13 cellular contexts compared by ENCODE assay signal in the genomic region with DNA sequence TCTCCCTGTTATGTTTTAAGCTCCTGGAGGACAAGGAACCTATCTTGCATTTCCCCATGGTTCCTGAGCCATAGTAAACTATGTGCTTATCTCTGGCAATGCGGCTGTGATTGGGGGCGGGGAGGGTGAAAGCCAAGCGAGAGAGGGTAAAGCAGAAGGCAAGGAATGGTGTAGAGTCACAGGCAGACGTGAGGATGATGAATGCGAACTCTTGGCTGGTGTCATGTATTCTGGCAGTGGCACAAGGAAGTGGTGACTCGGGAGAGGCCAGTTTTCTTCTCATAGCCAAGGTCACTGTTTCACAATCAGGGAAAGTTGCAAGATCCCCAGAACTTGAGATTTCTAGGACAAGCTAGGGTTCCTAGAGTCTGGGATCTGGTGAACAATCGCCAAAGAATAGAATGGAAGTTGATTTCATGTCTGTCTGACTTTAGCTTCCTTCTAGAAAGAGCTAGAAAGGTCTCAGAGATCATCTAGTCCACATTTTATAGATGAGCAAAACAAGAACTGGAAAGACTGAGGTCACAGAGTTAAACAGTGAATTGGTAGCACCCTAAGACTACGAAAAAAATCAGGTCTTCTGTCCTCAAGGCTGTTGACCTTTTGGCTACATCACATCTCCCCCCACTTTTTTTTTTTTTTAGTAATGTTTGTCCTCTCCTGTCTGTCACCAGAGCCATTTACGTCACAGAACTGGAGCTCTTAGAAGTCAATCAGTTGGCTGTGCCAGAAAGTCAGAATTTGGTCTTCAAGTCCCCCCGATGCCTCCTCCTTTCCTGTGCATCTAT.
A peak's percentile ranks its signal among the peaks of the same experiment; 100 is the strongest.
DNase-seq lines count a peak whose midpoint lies in the region; ATAC-seq and TF ChIP-seq lines count a peak whose summit lies in the region.
"Had no signal": no experiment of that assay in that cellular context is flagged by ENCODE, and none has a peak within 500 bp of the region (broad histone marks: within the 10 kb centered on the region; RNA-seq: fewer than 3 reads in every experiment).

No MANE protein-coding gene starts in this region.

- no peak overlapping the region for H3K4me3 Mint-ChIP-seq in glutamatergic neuron (ENCODE audit: unreplicated experiment)
- H3K4me3 Mint-ChIP-seq: activated CD4-positive, alpha-beta T cell treated with anti-CD3 and anti-CD28 coated beads, Interleukin-2, amount 10 ng/mL, durations not matched to agents 24 days and 14 days; nephron progenitor cell had no signal

- peaks cover 0 to 3% of the 10 kb centered on the region in 2 donors for H3K9me3 ChIP-seq in lung (ENCODE audit: control insufficient read depth in 2 of 2, insufficient read depth in 1 of 2, low read length in 1 of 2)
- no peaks in the 10 kb centered on the region for H3K9me3 ChIP-seq in upper lobe of right lung

- intact Hi-C loops in upper lobe of right lung (cut with DNase I), result no loop called here

- peak overlapping the region in 1 of 2 donors; percentile 84 for H3K27ac ChIP-seq in lung (ENCODE audit: low read depth in 1 of 2, low read length in 1 of 2)
- H3K27ac ChIP-seq in upper lobe of right lung, result no peak overlapping the region
- H3K27ac ChIP-seq in RWPE1, result no peak overlapping the region
- H3K27ac ChIP-seq: epithelial cell of prostate, KMS-11 had no signal

- DNase-seq in SKM-1 treated with dmso at 0.1 percent for 144 hours (lab: John Stamatoyannopoulos, UW; ENCODE audit: unreplicated experiment) (peak; percentile 33), SKM-1 (lab: John Stamatoyannopoulos, UW; ENCODE audit: unreplicated experiment) (no peak), fibroblast of pulmonary artery (ENCODE audit: low read depth) (peak; percentile 62), lung (ENCODE audit: low spot score) (no peak), upper lobe of right lung (no peak), glutamatergic neuron (no peak), RWPE1 (ENCODE audit: low spot score) (no peak)
- DNase-seq in activated effector memory CD4-positive, alpha-beta T cell treated with Interleukin-2 at 50 U/mL for 16 hours, result no peak
- DNase-seq: activated CD4-positive, alpha-beta T cell treated with anti-CD3 and anti-CD28 coated beads, Interleukin-2, amount 10 ng/mL, durations not matched to agents 24 days and 14 days; NCI-H2107; nephron progenitor cell had no signal

- H3K4me1 ChIP-seq in lung (ENCODE audit: control insufficient read depth in 2 of 2, insufficient read depth in 2 of 2, low read length in 2 of 2), result no peaks in the 10 kb centered on the region
- H3K4me1 ChIP-seq in upper lobe of right lung, result no peaks in the 10 kb centered on the region

- ATAC-seq in lung (ENCODE audit: insufficient read depth, low FRiP score), result peak; percentile 27
- peak; percentile 88 for ATAC-seq in upper lobe of right lung

- H3K27me3 Mint-ChIP-seq in glutamatergic neuron (ENCODE audit: unreplicated experiment), result peaks cover 2% of the 10 kb centered on the region

- no peaks in the 10 kb centered on the region for H3K36me3 ChIP-seq in lung (ENCODE audit: control insufficient read depth in 2 of 2, insufficient read depth in 2 of 2, low read length in 2 of 2)
- no peaks in the 10 kb centered on the region for H3K36me3 ChIP-seq in upper lobe of right lung

- CTCF ChIA-PET in RWPE1 (lab: Yijun Ruan, JAX), result interaction anchor here (0.5 to 0.7 kb wide), 4 partner anchors 57 to 143 kb away, joined by 3 to 4 read pairs (median 3); no protein-coding TSS in a partner anchor

- H3K4me3 ChIP-seq in fibroblast of pulmonary artery (replicated peaks; ENCODE audit: low read depth, low read length), result no peak overlapping the region
- H3K4me3 ChIP-seq in lung, result no peak overlapping the region
- H3K4me3 ChIP-seq in upper lobe of right lung, result no peak overlapping the region

- peaks cover 11% of the 10 kb centered on the region for H3K9me3 Mint-ChIP-seq in glutamatergic neuron (ENCODE audit: unreplicated experiment)
- H3K9me3 Mint-ChIP-seq: activated CD4-positive, alpha-beta T cell treated with anti-CD3 and anti-CD28 coated beads, Interleukin-2, amount 10 ng/mL, durations not matched to agents 24 days and 14 days had no signal

- no peaks in the 10 kb centered on the region for H3K36me3 Mint-ChIP-seq in glutamatergic neuron (ENCODE audit: unreplicated experiment)

- TF ChIP-seq CTCF in fibroblast of pulmonary artery (IDR thresholded peaks at IDR 0.05; ENCODE audit: low read length, missing control alignments) (no peak), lung (IDR thresholded peaks at IDR 0.05; ENCODE audit: control extremely low read depth, extremely low read depth) (no peak), upper lobe of right lung (IDR thresholded peaks at IDR 0.05) (no peak), glutamatergic neuron (IDR thresholded peaks at IDR 0.05; ENCODE audit: partially characterized antibody, unreplicated experiment) (no peak), RWPE1 (conservative IDR thresholded peaks at IDR 0.05; ENCODE audit: low read depth) (no peak)

- WGBS in lung, 2 donors, result 47 to 51% methylated on average over 10 of the region's 10 CpGs

- no peak overlapping the region for H3K27ac Mint-ChIP-seq in glutamatergic neuron (ENCODE audit: unreplicated experiment)
- H3K27ac Mint-ChIP-seq: activated CD4-positive, alpha-beta T cell treated with anti-CD3 and anti-CD28 coated beads, Interleukin-2, amount 10 ng/mL, durations not matched to agents 24 days and 14 days had no signal

- POLR2A ChIA-PET in RWPE1 (lab: Yijun Ruan, JAX; ENCODE audit: low non-redundant PET), result no interaction called here

- H3K27me3 ChIP-seq in lung (ENCODE audit: control insufficient read depth, insufficient read depth), result no peaks in the 10 kb centered on the region
- no peaks in the 10 kb centered on the region for H3K27me3 ChIP-seq in upper lobe of right lung

- peaks cover 7% of the 10 kb centered on the region for H3K4me1 Mint-ChIP-seq in glutamatergic neuron (ENCODE audit: low read depth, unreplicated experiment)
- H3K4me1 Mint-ChIP-seq: activated CD4-positive, alpha-beta T cell treated with anti-CD3 and anti-CD28 coated beads, Interleukin-2, amount 10 ng/mL, durations not matched to agents 24 days and 14 days had no signal

Comparison
In these comparisons a context has a peak if more than half of its experiments do, and no peak if none do; other contexts are left out.
1. DNase-seq: peak in SKM-1 treated with dmso at 0.1 percent for 144 hours (single experiment) and fibroblast of pulmonary artery (single experiment); none in SKM-1 (single experiment), lung (single experiment), upper lobe of right lung (single experiment), activated effector memory CD4-positive, alpha-beta T cell treated with Interleukin-2 at 50 U/mL for 16 hours (single experiment), glutamatergic neuron (single experiment) and RWPE1 (single experiment).